ENCODE assay signal across 13 cellular contexts in the genomic region with DNA sequence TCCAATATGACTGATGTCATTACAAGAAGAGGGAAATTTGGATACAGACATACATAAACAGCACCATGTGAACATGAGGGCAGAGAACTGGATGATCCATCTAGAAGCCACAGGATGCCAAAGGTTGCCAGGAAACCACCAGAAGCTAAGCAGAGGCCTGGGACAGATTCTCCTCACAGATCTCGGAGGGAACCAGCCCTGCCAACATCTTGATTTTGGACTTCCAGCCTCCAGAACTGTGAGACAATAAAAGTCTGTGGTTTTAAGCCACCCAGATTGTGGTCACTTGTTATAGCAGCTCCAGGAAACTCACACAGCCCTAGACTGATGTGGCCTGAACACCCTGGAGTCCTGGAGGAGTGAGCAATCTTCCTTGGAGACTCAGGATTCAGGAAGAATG.
DNase-seq lines count a peak whose midpoint lies in the region; TF ChIP-seq lines count a peak whose summit lies in the region.
"Had no signal": no experiment of that assay in that cellular context is flagged by ENCODE, and none has a peak within 500 bp of the region (broad histone marks: within the 10 kb centered on the region; RNA-seq: fewer than 3 reads in every experiment).

No MANE protein-coding gene starts in this region.

- H3K9me2 ChIP-seq in Karpas-422 (replicated peaks; ENCODE audit: insufficient read depth, low read length), result no peaks in the 10 kb centered on the region

- no peak overlapping the region for H2BK5ac ChIP-seq in H9 (ENCODE audit: insufficient read length, low read length)

- no peak overlapping the region for H3K56ac ChIP-seq in H9 (ENCODE audit: insufficient read length, low read depth, low read length)

- H3K4me1 Mint-ChIP-seq in H9, result peaks cover 11 to 14% of the 10 kb centered on the region in 2 experiments

- H4K20me1 ChIP-seq in H9 (ENCODE audit: control insufficient read depth, insufficient read depth, insufficient read length) (no peaks in the 10 kb centered on the region), Karpas-422 (ENCODE audit: insufficient read depth, low read depth, low read length) (no peaks in the 10 kb centered on the region)

- intact Hi-C loops in stomach (cut with DNase I; ENCODE audit: low total_unique reads), result no loop called here

- H3K9me3 ChIP-seq in H9 (ENCODE audit: control insufficient read depth, low read depth, low read length) (no peaks in the 10 kb centered on the region), Karpas-422 (ENCODE audit: low read length) (no peaks in the 10 kb centered on the region), stomach (peaks cover 0 to 17% (median 1%) of the 10 kb centered on the region in 4 donors)
- H3K9me3 ChIP-seq: Caco-2 had no signal

- H2BK12ac ChIP-seq in H9 (ENCODE audit: insufficient read length, low read depth, low read length), result no peak overlapping the region

- H3K27ac ChIP-seq in H9 (ENCODE audit: insufficient read length, low read depth, low read length) (no peak overlapping the region), Karpas-422 (ENCODE audit: low read length) (no peak overlapping the region), coronary artery (no peak overlapping the region), stomach (no peak overlapping the region)
- H3K27ac ChIP-seq: C4-2B, GM23248 had no signal

- TF ChIP-seq POLR2A in stomach (IDR thresholded peaks at IDR 0.05), result no peak

- H3K79me2 ChIP-seq in H9 (ENCODE audit: insufficient read depth, low read length), result no peaks in the 10 kb centered on the region
- H3K79me2 ChIP-seq in Karpas-422 (ENCODE audit: low read length), result no peaks in the 10 kb centered on the region

- peaks cover 10 to 16% (median 16%) of the 10 kb centered on the region in 3 experiments for H3K36me3 Mint-ChIP-seq in H9 (ENCODE audit: insufficient read depth in 1 of 3, low read depth in 3 of 3)

- no peak overlapping the region for H4K91ac ChIP-seq in H9 (ENCODE audit: insufficient read length, low read depth, low read length)

- H2AK5ac ChIP-seq in H9 (ENCODE audit: insufficient read length, low read length), result no peak overlapping the region

- H3K4me1 ChIP-seq in H9 (ENCODE audit: insufficient read depth, low read length) (peaks cover 5% of the 10 kb centered on the region; the same call in 1 of the 2 replicates), Karpas-422 (ENCODE audit: low read length) (peaks cover 39% of the 10 kb centered on the region), stomach (no peaks in the 10 kb centered on the region)
- H3K4me1 ChIP-seq: Caco-2 had no signal

- TF ChIP-seq EP300 in stomach (IDR thresholded peaks at IDR 0.05), result no peak

- no peak overlapping the region for H2BK20ac ChIP-seq in H9 (ENCODE audit: low read depth, low read length, poor library complexity, severe bottlenecking)

- no peak overlapping the region for H2AFZ ChIP-seq in H9 (ENCODE audit: low read length)
- H2AFZ ChIP-seq in Karpas-422 (ENCODE audit: low read length), result no peak overlapping the region
- H2AFZ ChIP-seq: GM23248 had no signal

- peaks cover 17 to 24% of the 10 kb centered on the region in 2 experiments for H3K9me3 Mint-ChIP-seq in H9

- no CpG with 5 or more reads among the region's 1 CpG for WGBS in H9 (ENCODE audit: extremely low coverage, insufficient read length, low lambda C conversion rate)
- 56 to 72% (median 71%) methylated on average over 1 of the region's 1 CpG for WGBS in stomach, 5 donors

- H2BK15ac ChIP-seq in H9 (ENCODE audit: low read depth, low read length), result no peak overlapping the region

- no peak overlapping the region for H3K4me3 Mint-ChIP-seq in H9
- H3K4me3 Mint-ChIP-seq: CD4-positive, alpha-beta T cell had no signal

- H3K4ac ChIP-seq in H9 (ENCODE audit: low read depth, low read length), result no peak overlapping the region

- DNase-seq in H9 (peak; percentile 8), Karpas-422 (no peak), coronary artery (ENCODE audit: low spot score) (peak; percentile 26), mucosa of gallbladder (ENCODE audit: low spot score) (peak; percentile 6), NCI-H1092 treated with DMSO at 0.1 percent for 48 hours (lab: John Stamatoyannopoulos, UW) (no peak), stomach (no peak)
- DNase-seq: ACHN; AML-193; Caco-2; CD4-positive, alpha-beta T cell; GM23248; HCEC 1CT had no signal

- no peak overlapping the region for H4K5ac ChIP-seq in H9 (ENCODE audit: insufficient read length, low read depth, low read length)

- H3K27me3 ChIP-seq in H9 (ENCODE audit: insufficient read depth, low read length), result 0 out of 2 replicates have a peak, but pooled peaks cover 2% of the 10 kb centered on the region
- no peaks in the 10 kb centered on the region for H3K27me3 ChIP-seq in Karpas-422 (ENCODE audit: low read length)
- peaks cover 0 to 5% (median 0%) of the 10 kb centered on the region in 3 donors for H3K27me3 ChIP-seq in stomach

- no peak overlapping the region for H4K8ac ChIP-seq in H9 (replicated peaks; ENCODE audit: insufficient read length, low read depth, low read length)

- H3K4me3 ChIP-seq in Karpas-422 (ENCODE audit: low read length), result no peak overlapping the region
- H3K4me3 ChIP-seq in coronary artery, result no peak overlapping the region
- H3K4me3 ChIP-seq in stomach, result no peak overlapping the region
- H3K4me3 ChIP-seq: GM23248 had no signal

- no peak overlapping the region for H3K14ac ChIP-seq in H9 (ENCODE audit: insufficient read depth, low read length)

- H3K36me3 ChIP-seq in Karpas-422 (ENCODE audit: insufficient read depth, low read length), result no peaks in the 10 kb centered on the region
- H3K36me3 ChIP-seq in stomach, result no peaks in the 10 kb centered on the region

- no peaks in the 10 kb centered on the region for H3K23me2 ChIP-seq in H9 (ENCODE audit: insufficient read length, low read depth, low read length, poor library complexity, severe bottlenecking)

- peaks cover 13% of the 10 kb centered on the region for H3K27me3 Mint-ChIP-seq in H9 (ENCODE audit: low read depth)

- no peaks in the 10 kb centered on the region for H3K79me1 ChIP-seq in H9 (ENCODE audit: insufficient read depth, low read depth, low read length, poor library complexity, severe bottlenecking)

- no peak overlapping the region for H2BK120ac ChIP-seq in H9 (ENCODE audit: low read depth, low read length, poor library complexity, severe bottlenecking)

- no peak overlapping the region for H3T11ph ChIP-seq in H9 (ENCODE audit: low read length)

- no peak overlapping the region for H3K18ac ChIP-seq in H9 (ENCODE audit: insufficient read length, low read depth, low read length)

- H3K27ac Mint-ChIP-seq in H9, result no peak overlapping the region
- H3K27ac Mint-ChIP-seq: CD4-positive, alpha-beta T cell had no signal

- H3K9ac ChIP-seq in H9 (ENCODE audit: extremely low read depth, insufficient read length, low read length), result no peak overlapping the region
- H3K9ac ChIP-seq in Karpas-422 (ENCODE audit: low read length), result no peak overlapping the region
- H3K9ac ChIP-seq: GM23248 had no signal

- H3K4me2 ChIP-seq in H9 (ENCODE audit: insufficient read depth, insufficient read length, low read length), result no peak overlapping the region
- H3K4me2 ChIP-seq in Karpas-422 (ENCODE audit: low read depth, low read length, poor library complexity, severe bottlenecking), result peak overlapping the region; percentile 53

- H3K23ac ChIP-seq in H9 (ENCODE audit: insufficient read length, low read depth, low read length), result no peak overlapping the region

- TF ChIP-seq CTCF in H9 (conservative IDR thresholded peaks at IDR 0.05) (no peak), coronary artery (IDR thresholded peaks at IDR 0.05) (no peak), stomach (IDR thresholded peaks at IDR 0.05) (no peak)

Comparison
In these comparisons a context has a peak if more than half of its experiments do, and no peak if none do; other contexts are left out.
1. DNase-seq: peak in H9 (single experiment), coronary artery (single experiment) and mucosa of gallbladder (single experiment); none in Karpas-422 (single experiment), NCI-H1092 treated with DMSO at 0.1 percent for 48 hours (single experiment) and stomach (single experiment).